12 cellular contexts compared by ENCODE assay signal in the genomic region with DNA sequence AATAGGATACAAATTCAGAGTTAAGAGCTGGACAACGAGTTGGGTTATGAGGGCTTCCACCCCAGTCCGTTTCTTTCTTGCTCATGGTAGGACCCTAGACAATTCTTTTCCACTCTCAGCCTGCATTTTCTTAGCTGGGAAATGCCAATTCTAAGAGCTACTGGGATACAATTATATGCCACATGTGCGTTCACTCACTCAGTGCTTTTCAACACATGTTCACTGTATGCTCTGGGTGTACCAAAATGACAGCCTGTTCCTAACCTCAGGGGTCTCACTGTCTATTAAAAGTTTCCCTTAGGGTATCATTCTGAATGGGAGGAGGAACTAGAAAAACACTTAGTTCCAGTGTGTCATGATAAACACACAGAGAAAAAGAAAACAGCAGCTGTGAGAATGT. TPM values are rescaled to one million over a fixed set of nuclear protein-coding genes. Genes with fewer than 3 reads are reported as not detected.
"Had no signal": no experiment of that assay in that cellular context is flagged by ENCODE, and none has a peak within 500 bp of the region (broad histone marks: within the 10 kb centered on the region; RNA-seq: fewer than 3 reads in every experiment).

No MANE protein-coding gene starts in this region.

- ATAC-seq: GM23338, HCT116 had no signal

- H2AFZ ChIP-seq: GM23248, GM23338 had no signal

- H3K27ac ChIP-seq: GM23248 had no signal

- H3K4me3 ChIP-seq: GM23248, GM23338, HAP-1 had no signal

- H3K9me3 ChIP-seq: HAP-1 had no signal

- DNase-seq: GM23248, GOT3, H7, H9, HCEC 1CT, HFFc6 had no signal

- H3K36me3 ChIP-seq: HAP-1 had no signal

- H3K9ac ChIP-seq: GM23248 had no signal

- H3K4me1 ChIP-seq: HAP-1 had no signal

- FAIRE-seq: H1, H54 had no signal

- H3K4me2 ChIP-seq: GM23338 had no signal

RNA-seq across cellular contexts. Expression of a gene that starts 0.5 kb away (rescaled TPM):
- total RNA-seq: GM23248, GM23338, H1, H4, H7, H9, HFFc6 had no signal
- polyA plus RNA-seq: GM23248, H1 had no signal

RNA-seq across cellular contexts. Expression of a gene that starts 51.4 kb away (rescaled TPM):
- total RNA-seq: GM23248, GM23338, H1, H4, H7, H9, HFFc6 had no signal
- polyA plus RNA-seq: GM23248, GM23338, H1 had no signal
